8 cellular contexts compared by ENCODE assay signal in the genomic region with DNA sequence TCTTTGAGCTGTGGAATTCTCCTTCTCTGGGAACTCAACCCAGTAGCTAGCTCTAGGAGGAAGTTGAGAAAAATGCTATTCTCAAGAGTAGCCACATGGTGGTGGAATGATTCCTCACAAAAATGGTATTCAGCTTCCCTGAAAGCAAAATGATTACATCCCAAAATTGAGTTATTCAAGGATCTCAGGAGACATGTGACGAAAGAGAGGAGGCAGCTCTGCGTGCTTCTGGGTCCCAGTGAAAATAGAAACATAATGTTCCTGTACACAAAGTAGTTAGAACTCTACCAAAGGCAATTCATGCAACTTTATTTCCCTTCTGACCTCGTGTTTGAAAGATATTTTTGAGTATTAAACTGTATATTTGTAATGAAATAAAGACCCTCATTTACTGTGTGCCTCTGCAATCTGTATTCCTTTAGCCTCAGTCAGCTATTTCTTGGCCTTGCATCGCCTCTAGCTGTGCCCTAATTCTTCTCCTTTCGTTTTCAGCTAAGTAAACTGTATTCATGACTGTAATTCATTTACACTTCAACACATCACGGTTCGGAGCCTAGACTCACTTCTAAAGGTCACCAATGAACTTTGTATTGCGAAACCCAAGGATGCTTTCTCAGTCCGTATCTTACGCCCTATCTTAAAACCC.
DNase-seq lines count a peak whose midpoint lies in the region; TF ChIP-seq lines count a peak whose summit lies in the region.

No MANE protein-coding gene starts in this region.

- H3K4me1 Mint-ChIP-seq in neural progenitor cell = no peaks in the 10 kb centered on the region
- H3K4me1 Mint-ChIP-seq in activated CD4-positive, alpha-beta memory T cell treated with anti-CD3 and anti-CD28 coated beads for 36 hours (ENCODE audit: low read depth) = no peaks in the 10 kb centered on the region

- TF ChIP-seq CTCF in neural progenitor cell (IDR thresholded peaks at IDR 0.05) = peak; percentile 68

- POLR2A ChIA-PET in activated CD4-positive, alpha-beta memory T cell treated with anti-CD3 and anti-CD28 coated beads for 36 hours (lab: Charles Lee) = no interaction called here

- H4K20me1 ChIP-seq in neural progenitor cell (ENCODE audit: low read depth) = no peaks in the 10 kb centered on the region

- H3K4me3 Mint-ChIP-seq in neural progenitor cell = no peak overlapping the region
- no peak overlapping the region for H3K4me3 Mint-ChIP-seq in activated CD4-positive, alpha-beta memory T cell treated with anti-CD3 and anti-CD28 coated beads for 36 hours

- H3K36me3 ChIP-seq in neural progenitor cell = no peaks in the 10 kb centered on the region

- no peaks in the 10 kb centered on the region for H3K36me3 Mint-ChIP-seq in neural progenitor cell
- no peaks in the 10 kb centered on the region for H3K36me3 Mint-ChIP-seq in activated CD4-positive, alpha-beta memory T cell treated with anti-CD3 and anti-CD28 coated beads for 36 hours

- intact Hi-C loops in activated CD4-positive, alpha-beta memory T cell treated with anti-CD3 and anti-CD28 coated beads for 36 hours (cut with micrococcal nuclease) = loop anchor here (2.0 kb wide), 2 partner anchors 81 to 377 kb away; no protein-coding TSS in a partner anchor

- DNase-seq in NCI-H2107 treated with DMSO at 0.1 percent for 48 hours (lab: John Stamatoyannopoulos, UW; ENCODE audit: unreplicated experiment) = peak; percentile 14
- DNase-seq in NCI-H2107 (lab: John Stamatoyannopoulos, UW) = no peak
- peak; percentile 62 for DNase-seq in HS-27A (ENCODE audit: low read depth)
- peak; percentile 3 to 82 for DNase-seq in SW 1271 (lab: John Stamatoyannopoulos, UW)
- DNase-seq in fibroblast of peridontal ligament (ENCODE audit: extremely low read depth) = peak; percentile 97
- peak; percentile 39 for DNase-seq in neural progenitor cell (ENCODE audit: low spot score)
- no peak for DNase-seq in activated CD4-positive, alpha-beta memory T cell treated with anti-CD3 and anti-CD28 coated beads for 36 hours
- DNase-seq in NCI-H1092 treated with DMSO at 0.1 percent for 48 hours (lab: John Stamatoyannopoulos, UW) = no peak

- CTCF ChIA-PET in activated CD4-positive, alpha-beta memory T cell treated with anti-CD3 and anti-CD28 coated beads for 36 hours (lab: Charles Lee) = interaction anchor here (0.5 to 3.9 kb wide), 17 partner anchors 9 to 594 kb away, joined by 3 to 55 read pairs (median 3); no protein-coding TSS in a partner anchor

- H3K79me2 ChIP-seq in neural progenitor cell (ENCODE audit: low read depth) = no peaks in the 10 kb centered on the region

- no peaks in the 10 kb centered on the region for H3K27me3 ChIP-seq in neural progenitor cell

- H3K9me3 Mint-ChIP-seq in neural progenitor cell = no peaks in the 10 kb centered on the region
- H3K9me3 Mint-ChIP-seq in activated CD4-positive, alpha-beta memory T cell treated with anti-CD3 and anti-CD28 coated beads for 36 hours = peaks cover 4% of the 10 kb centered on the region

- H2AFZ ChIP-seq in neural progenitor cell (replicated peaks) = peak overlapping the region; percentile 46

- H3K27ac Mint-ChIP-seq in neural progenitor cell = no peak overlapping the region
- no peak overlapping the region for H3K27ac Mint-ChIP-seq in activated CD4-positive, alpha-beta memory T cell treated with anti-CD3 and anti-CD28 coated beads for 36 hours

- no peaks in the 10 kb centered on the region for H3K27me3 Mint-ChIP-seq in neural progenitor cell (ENCODE audit: insufficient read depth, low read depth)
- peaks cover 6% of the 10 kb centered on the region for H3K27me3 Mint-ChIP-seq in activated CD4-positive, alpha-beta memory T cell treated with anti-CD3 and anti-CD28 coated beads for 36 hours

- no peaks in the 10 kb centered on the region for H3K9me3 ChIP-seq in neural progenitor cell (ENCODE audit: low read depth)

- H3K9ac ChIP-seq in neural progenitor cell = no peak overlapping the region

- no peak overlapping the region for H3K4me3 ChIP-seq in neural progenitor cell

- H3K4me2 ChIP-seq in neural progenitor cell = no peak overlapping the region

- no peak overlapping the region for H3K27ac ChIP-seq in neural progenitor cell

- H3K4me1 ChIP-seq in neural progenitor cell = no peaks in the 10 kb centered on the region

- H3F3A ChIP-seq in neural progenitor cell (ENCODE audit: low read depth) = no peaks in the 10 kb centered on the region

Comparison
In these comparisons a context has a peak if more than half of its experiments do, and no peak if none do; other contexts are left out.
1. DNase-seq: peak in NCI-H2107 treated with DMSO at 0.1 percent for 48 hours (single experiment), HS-27A (single experiment), SW 1271 (2 of 2), fibroblast of peridontal ligament (single experiment) and neural progenitor cell (single experiment); none in NCI-H2107 (single experiment), activated CD4-positive, alpha-beta memory T cell treated with anti-CD3 and anti-CD28 coated beads for 36 hours (single experiment) and NCI-H1092 treated with DMSO at 0.1 percent for 48 hours (single experiment).